8 cellular contexts compared by ENCODE assay signal in genomic region chr19:58002384-58003152, GRCh38. TPM values are rescaled to one million over a fixed set of nuclear protein-coding genes. Genes with fewer than 3 reads are reported as not detected.
DNase-seq lines count a peak whose midpoint lies in the region; ATAC-seq and TF ChIP-seq lines count a peak whose summit lies in the region.

Gene ZNF606 (minus strand): TSS chr19:58002820. CDS start chr19:58001319, 1,501 bp downstream.

- H3K4me1 ChIP-seq in HUES48 (ENCODE audit: control insufficient read depth, insufficient read depth, low read length) (peaks cover 5% of the 10 kb centered on the region; the same call in 1 of the 2 replicates), Peyer's patch (peaks cover 0 to 3% (median 0%) of the 10 kb centered on the region in 4 donors)

- intact Hi-C loops in activated T-helper 2 cell treated with anti-CD3 and anti-CD28 coated beads, Interferon-gamma antibody, Interleukin-2, Interleukin-4, amounts not matched to agents 10 μg/mL and 5 μg/mL and 100 μg/mL, durations not matched to agents 14 hours and 24 hours and 36 hours (cut with micrococcal nuclease), result loop anchor here (1.0 to 5.0 kb wide), 3 partner anchors 55 to 320 kb away; partner anchors contain the start of genes ZNF256 and ZNF551

- peak within 1 kb of the TSS; percentile 97 for H3K9ac ChIP-seq in HUES48 (ENCODE audit: low read depth, low read length)

- peak within 1 kb of the TSS; percentile 73 for H3K27ac Mint-ChIP-seq in activated T-helper 2 cell treated with anti-CD3 and anti-CD28 coated beads, Interferon-gamma antibody, Interleukin-2, Interleukin-4, amounts not matched to agents 10 μg/mL and 5 μg/mL and 100 μg/mL, durations not matched to agents 14 hours and 24 hours and 36 hours
- peak within 1 kb of the TSS; percentile 79 to 86 for H3K27ac Mint-ChIP-seq in natural killer cell treated with Interleukin-12 subunit alpha and Interleukin-12 subunit beta and Interleukin-15 and Interleukin-18, amount 100 ng/mL, for 72 hours

- H3K4me1 Mint-ChIP-seq in activated T-helper 2 cell treated with anti-CD3 and anti-CD28 coated beads, Interferon-gamma antibody, Interleukin-2, Interleukin-4, amounts not matched to agents 10 μg/mL and 5 μg/mL and 100 μg/mL, durations not matched to agents 14 hours and 24 hours and 36 hours (ENCODE audit: low read depth), result peaks cover 12% of the 10 kb centered on the region
- H3K4me1 Mint-ChIP-seq in natural killer cell treated with Interleukin-12 subunit alpha and Interleukin-12 subunit beta and Interleukin-15 and Interleukin-18, amount 100 ng/mL, for 72 hours (ENCODE audit: low read depth in 2 of 2), result peaks cover 27% of the 10 kb centered on the region in 2 donors

- in situ Hi-C loops in Caki2 (cut with HindIII; ENCODE audit: low pct_unique_long_range_greater_than_20kb, low sequenced_read_pairs), result no loop called here

- H3K27me3 ChIP-seq in HUES48 (ENCODE audit: control insufficient read depth, insufficient read depth, low read length) (no peaks in the 10 kb centered on the region), Peyer's patch (no peaks in the 10 kb centered on the region)

- H3K27me3 Mint-ChIP-seq in activated T-helper 2 cell treated with anti-CD3 and anti-CD28 coated beads, Interferon-gamma antibody, Interleukin-2, Interleukin-4, amounts not matched to agents 10 μg/mL and 5 μg/mL and 100 μg/mL, durations not matched to agents 14 hours and 24 hours and 36 hours (ENCODE audit: low read depth), result no peaks in the 10 kb centered on the region
- no peaks in the 10 kb centered on the region for H3K27me3 Mint-ChIP-seq in natural killer cell treated with Interleukin-12 subunit alpha and Interleukin-12 subunit beta and Interleukin-15 and Interleukin-18, amount 100 ng/mL, for 72 hours

- H3K36me3 Mint-ChIP-seq in activated T-helper 2 cell treated with anti-CD3 and anti-CD28 coated beads, Interferon-gamma antibody, Interleukin-2, Interleukin-4, amounts not matched to agents 10 μg/mL and 5 μg/mL and 100 μg/mL, durations not matched to agents 14 hours and 24 hours and 36 hours (ENCODE audit: low read depth), result peaks cover 93% of the 10 kb centered on the region
- H3K36me3 Mint-ChIP-seq in natural killer cell treated with Interleukin-12 subunit alpha and Interleukin-12 subunit beta and Interleukin-15 and Interleukin-18, amount 100 ng/mL, for 72 hours, result peaks cover 61% of the 10 kb centered on the region

- H3K4me3 ChIP-seq in HUES48 (ENCODE audit: low read depth, low read length) (peak within 1 kb of the TSS; percentile 83), Peyer's patch (peak within 1 kb of the TSS; percentile 76 to 99 (median 86))

- H3K9me3 ChIP-seq in HUES48 (ENCODE audit: control insufficient read depth, insufficient read depth, low read length), result peaks cover 57% of the 10 kb centered on the region
- peaks cover 0 to 52% (median 21%) of the 10 kb centered on the region in 4 donors for H3K9me3 ChIP-seq in Peyer's patch

- H3K36me3 ChIP-seq in HUES48 (ENCODE audit: control insufficient read depth, insufficient read depth, low read length), result peaks cover 61% of the 10 kb centered on the region
- H3K36me3 ChIP-seq in Peyer's patch, result peaks cover 0 to 57% (median 0%) of the 10 kb centered on the region in 3 donors

- H3K27ac ChIP-seq in HUES48 (ENCODE audit: low read depth, low read length) (peak within 1 kb of the TSS; percentile 91), Peyer's patch (peak within 1 kb of the TSS; percentile 88 to 94 (median 90))

- peak; percentile 57 to 68 for TF ChIP-seq POLR2A in Peyer's patch (IDR thresholded peaks at IDR 0.05)

- H3K4me3 Mint-ChIP-seq in activated T-helper 2 cell treated with anti-CD3 and anti-CD28 coated beads, Interferon-gamma antibody, Interleukin-2, Interleukin-4, amounts not matched to agents 10 μg/mL and 5 μg/mL and 100 μg/mL, durations not matched to agents 14 hours and 24 hours and 36 hours (ENCODE audit: low read depth), result peak within 1 kb of the TSS; percentile 80
- H3K4me3 Mint-ChIP-seq in natural killer cell treated with Interleukin-12 subunit alpha and Interleukin-12 subunit beta and Interleukin-15 and Interleukin-18, amount 100 ng/mL, for 72 hours, result peak within 1 kb of the TSS; percentile 84

- no peak for TF ChIP-seq CTCF in Peyer's patch (IDR thresholded peaks at IDR 0.05)

- peak; percentile 97 for ATAC-seq in GM21381 (IDR thresholded peaks at IDR 0.05; ENCODE audit: unreplicated experiment)
- ATAC-seq in natural killer cell treated with Interleukin-12 subunit alpha and Interleukin-12 subunit beta and Interleukin-15 and Interleukin-18, amount 100 ng/mL, for 72 hours, result peak; percentile 99

- DNase-seq in Caki2 (ENCODE audit: low read depth) (peak; percentile 86), Peyer's patch (peak; percentile 81 to 94 (median 94)), fibroblast of peridontal ligament (ENCODE audit: extremely low read depth) (peak; percentile 79)
- peak; percentile 80 for DNase-seq in activated T-helper 2 cell treated with anti-CD3 and anti-CD28 coated beads, Interferon-gamma antibody, Interleukin-2, Interleukin-4, amounts not matched to agents 10 μg/mL and 5 μg/mL and 100 μg/mL, durations not matched to agents 14 hours and 24 hours and 36 hours (ENCODE audit: low spot score)
- DNase-seq in natural killer cell treated with Interleukin-12 subunit alpha and Interleukin-12 subunit beta and Interleukin-15 and Interleukin-18, amount 100 ng/mL, for 72 hours (ENCODE audit: low spot score), result peak; percentile 88
- DNase-seq in stimulated activated naive CD4-positive, alpha-beta T cell (lab: John Stamatoyannopoulos, UW), result peak; percentile 72 to 85 (median 78)

- H3K9me3 Mint-ChIP-seq in activated T-helper 2 cell treated with anti-CD3 and anti-CD28 coated beads, Interferon-gamma antibody, Interleukin-2, Interleukin-4, amounts not matched to agents 10 μg/mL and 5 μg/mL and 100 μg/mL, durations not matched to agents 14 hours and 24 hours and 36 hours, result peaks cover 80% of the 10 kb centered on the region
- H3K9me3 Mint-ChIP-seq in natural killer cell treated with Interleukin-12 subunit alpha and Interleukin-12 subunit beta and Interleukin-15 and Interleukin-18, amount 100 ng/mL, for 72 hours, result peaks cover 23% of the 10 kb centered on the region

RNA-seq across cellular contexts. Expression of gene ZNF606, which starts in this region (rescaled TPM):
- 13.0 and 19.5 TPM in 2 replicates for total RNA-seq in Caki2 (2014; rRNA removed; shearing (Covaris generic); ENCODE audit: low replicate concordance)
- 10 to 100 TPM; 18.4 to 29.7 (median 20.3) TPM for total RNA-seq in Peyer's patch
- 6.3 and 6.4 TPM in 2 replicates for total RNA-seq in activated T-helper 2 cell treated with anti-CD3 and anti-CD28 coated beads, Interferon-gamma antibody, Interleukin-2, Interleukin-4, amounts not matched to agents 10 μg/mL and 5 μg/mL and 100 μg/mL, durations not matched to agents 14 hours and 24 hours and 36 hours
- 1 to 10 TPM; 8.8 to 8.9 TPM for total RNA-seq in natural killer cell treated with Interleukin-12 subunit alpha and Interleukin-12 subunit beta and Interleukin-15 and Interleukin-18, amount 100 ng/mL, for 72 hours

Comparison
In these comparisons a context has a peak if more than half of its experiments do, and no peak if none do; other contexts are left out.
1. Peak in every context shown above with its lines: DNase-seq, ATAC-seq, H3K4me3 ChIP-seq and H3K27ac ChIP-seq.